9 cellular contexts compared by ENCODE assay signal in genomic region chr7:29194206-29194593, GRCh38. TPM values are rescaled to one million over a fixed set of nuclear protein-coding genes. Genes with fewer than 3 reads are reported as not detected.
A peak's percentile ranks its signal among the peaks of the same experiment; 100 is the strongest.
DNase-seq lines count a peak whose midpoint lies in the region; TF ChIP-seq lines count a peak whose summit lies in the region.
"Had no signal": no experiment of that assay in that cellular context is flagged by ENCODE, and none has a peak within 500 bp of the region (broad histone marks: within the 10 kb centered on the region; RNA-seq: fewer than 3 reads in every experiment).

No MANE protein-coding gene starts in this region.

- intact Hi-C loops in esophagus muscularis mucosa (cut with DNase I), result no loop called here

- no peaks in the 10 kb centered on the region for H4K20me1 ChIP-seq in neural cell (ENCODE audit: insufficient read depth)

- peak overlapping the region; percentile 29 for H2AFZ ChIP-seq in neural cell (ENCODE audit: low read depth, low read length)

- WGBS in esophagus muscularis mucosa, result 2% methylated on average over 11 of the region's 40 CpGs

- DNase-seq in DMS53 (lab: John Stamatoyannopoulos, UW) (peak; percentile 92), DMS53 treated with DMSO at 0.1 percent for 48 hours (lab: John Stamatoyannopoulos, UW; ENCODE audit: unreplicated experiment) (no peak), Peyer's patch (peak in 1 of 3 donors; percentile 50), esophagus muscularis mucosa (ENCODE audit: extremely low spot score) (no peak), dedifferentiated amniotic fluid mesenchymal stem cell (ENCODE audit: extremely low spot score) (no peak), NCI-H1105 (lab: John Stamatoyannopoulos, UW) (no peak), germinal center (ENCODE audit: low spot score) (no peak)

- H3K9me3 ChIP-seq in Peyer's patch (no peaks in the 10 kb centered on the region), esophagus muscularis mucosa (no peaks in the 10 kb centered on the region), neural cell (ENCODE audit: low read length) (no peaks in the 10 kb centered on the region)

- TF ChIP-seq EP300 in esophagus muscularis mucosa (IDR thresholded peaks at IDR 0.05), result no peak
- TF ChIP-seq EP300 in neural cell (conservative IDR thresholded peaks at IDR 0.05; ENCODE audit: poor library complexity, severe bottlenecking), result no peak

- H3K4me1 ChIP-seq in Peyer's patch (peaks cover 0 to 15% (median 0%) of the 10 kb centered on the region in 4 donors), esophagus muscularis mucosa (peaks cover 14 to 31% (median 24%) of the 10 kb centered on the region in 4 donors)

- TF ChIP-seq CTCF in Peyer's patch (IDR thresholded peaks at IDR 0.05) (no peak), esophagus muscularis mucosa (IDR thresholded peaks at IDR 0.05) (no peak), neural cell (IDR thresholded peaks at IDR 0.05; ENCODE audit: poor library complexity, severe bottlenecking) (no peak)

- H3K9me2 ChIP-seq in neural cell (ENCODE audit: insufficient read depth, low read length), result no peaks in the 10 kb centered on the region

- peaks cover 60% of the 10 kb centered on the region for H3K79me2 ChIP-seq in neural cell (replicated peaks; ENCODE audit: insufficient read depth, low read length)

- no peak overlapping the region for H3K4me2 ChIP-seq in neural cell (ENCODE audit: low read length)

- H3K27me3 ChIP-seq in Peyer's patch (no peaks in the 10 kb centered on the region), esophagus muscularis mucosa (peaks cover 0 to 70% (median 2%) of the 10 kb centered on the region in 4 donors), neural cell (ENCODE audit: insufficient read depth, low read depth, low read length) (no peaks in the 10 kb centered on the region)

- peaks cover 16% of the 10 kb centered on the region for H3F3A ChIP-seq in neural cell (ENCODE audit: insufficient read depth, low read length, poor library complexity, severe bottlenecking)

- H3K36me3 ChIP-seq in Peyer's patch, result no peaks in the 10 kb centered on the region
- no peaks in the 10 kb centered on the region for H3K36me3 ChIP-seq in esophagus muscularis mucosa
- no peaks in the 10 kb centered on the region for H3K36me3 ChIP-seq in neural cell (ENCODE audit: insufficient read depth, low read length)

- TF ChIP-seq POLR2A in Peyer's patch (IDR thresholded peaks at IDR 0.05) (no peak), esophagus muscularis mucosa (IDR thresholded peaks at IDR 0.05; ENCODE audit: low read depth) (no peak)

- H3K4me3 ChIP-seq in Peyer's patch, result peak overlapping the region; percentile 62 to 95 (median 75)
- H3K4me3 ChIP-seq in esophagus muscularis mucosa, result peak overlapping the region; percentile 65 to 71 (median 68)
- H3K4me3 ChIP-seq in neural cell (ENCODE audit: low read length), result peak overlapping the region; percentile 87

- H3K27ac ChIP-seq in Peyer's patch (peak overlapping the region; percentile 62 to 90 (median 78)), esophagus muscularis mucosa (replicated peaks in 1 of 4) (peak overlapping the region; percentile 17 to 70 (median 64)), neural cell (ENCODE audit: low read length) (peak overlapping the region; percentile 97)
- H3K27ac ChIP-seq: 22Rv1 had no signal

- H3K9ac ChIP-seq in neural cell (ENCODE audit: low read length), result peak overlapping the region; percentile 98

- TF ChIP-seq RAD21 in neural cell (conservative IDR thresholded peaks at IDR 0.05), result no peak

TF ChIP-seq in neural cell, 6 proteins besides CTCF, POLR2A, EP300 and RAD21:
- TF ChIP-seq SMC3 (conservative IDR thresholded peaks at IDR 0.05; ENCODE audit: poor library complexity), result no peak
- no peak for TF ChIP-seq REST (IDR thresholded peaks at IDR 0.05; ENCODE audit: borderline replicate concordance)
- no peak for TF ChIP-seq POLR2AphosphoS5 (IDR thresholded peaks at IDR 0.05)
- no peak for TF ChIP-seq EZH2 (IDR thresholded peaks at IDR 0.05; ENCODE audit: borderline replicate concordance, insufficient read depth, low read length, poor library complexity, severe bottlenecking)
- TF ChIP-seq MXI1 (conservative IDR thresholded peaks at IDR 0.05; ENCODE audit: poor library complexity, severe bottlenecking), result no peak
- no peak for TF ChIP-seq TAF1 (IDR thresholded peaks at IDR 0.05; ENCODE audit: low read depth)
TF ChIP-seq in neural cell: peak in this region for 0.

RNA-seq across cellular contexts. Expression of gene CHN2, which starts 0.4 kb away (rescaled TPM):
- 100 to 1,000 TPM in 3 of 4 donors, 10 to 100 TPM in 1; 29.7 to 159 (median 120) TPM for total RNA-seq in Peyer's patch
- total RNA-seq in esophagus muscularis mucosa, result 1 to 10 TPM; 8.0 to 9.8 (median 8.9) TPM
- 132 and 136 TPM in 2 replicates for polyA plus RNA-seq in neural cell
- 198 and 225 TPM in 2 replicates for polyA minus RNA-seq in neural cell

RNA-seq across cellular contexts. Expression of gene CPVL, which starts 47.9 kb away (rescaled TPM):
- total RNA-seq in Peyer's patch (10 to 100 TPM in 1 of 4 donors, 1 to 10 TPM in 3; 2.5 to 16.5 (median 8.0) TPM), esophagus muscularis mucosa (10 to 100 TPM in 2 of 4 donors, 1 to 10 TPM in 2; 8.0 to 28.5 (median 11.3) TPM)
- polyA plus RNA-seq in neural cell, result 13.0 and 19.5 TPM in 2 replicates
- 10.1 and 12.4 TPM in 2 replicates for polyA minus RNA-seq in neural cell
